In genomic region chr11:2268911-2269600, GRCh38 we compare ENCODE assay signal across 8 cellular contexts.
A peak's percentile ranks its signal among the peaks of the same experiment; 100 is the strongest.
DNase-seq lines count a peak whose midpoint lies in the region; ATAC-seq and TF ChIP-seq lines count a peak whose summit lies in the region.

No MANE protein-coding gene starts in this region.

- TF ChIP-seq CTCF in GM13976 (IDR thresholded peaks at IDR 0.05; ENCODE audit: borderline replicate concordance, control extremely low read depth, extremely low read depth, insufficient read depth, missing control alignments) (no peak), RWPE1 (conservative IDR thresholded peaks at IDR 0.05; ENCODE audit: low read depth) (no peak)

- POLR2A ChIA-PET in RWPE1 (lab: Yijun Ruan, JAX; ENCODE audit: low non-redundant PET), result no interaction called here

- peaks cover 40% of the 10 kb centered on the region for H3K4me1 Mint-ChIP-seq in activated naive CD8-positive, alpha-beta T cell treated with anti-CD3 and anti-CD28 coated beads, Interleukin-2, amount 50 U/mL, for 24 hours

- DNase-seq in GM13976 (ENCODE audit: low spot score) (peak; percentile 70), RWPE1 (ENCODE audit: low spot score) (peak; percentile 73), iPS-NIHi7 (ENCODE audit: extremely low spot score) (peak; percentile 77), COLO829 (ENCODE audit: low spot score) (no peak)
- peak; percentile 83 for DNase-seq in activated naive CD8-positive, alpha-beta T cell treated with anti-CD3 and anti-CD28 coated beads, Interleukin-2, amount 50 U/mL, for 24 hours
- peak; percentile 65 to 86 for DNase-seq in stimulated activated CD4-positive, alpha-beta T cell treated with anti-CD3 and anti-CD28 coated beads, Interleukin-15, amount 100 ng/mL, for 48 hours (ENCODE audit: low read depth in 2 of 2)

- H3K36me3 Mint-ChIP-seq in activated naive CD8-positive, alpha-beta T cell treated with anti-CD3 and anti-CD28 coated beads, Interleukin-2, amount 50 U/mL, for 24 hours (ENCODE audit: low read depth), result no peaks in the 10 kb centered on the region

- H3K27ac Mint-ChIP-seq in activated naive CD8-positive, alpha-beta T cell treated with anti-CD3 and anti-CD28 coated beads, Interleukin-2, amount 50 U/mL, for 24 hours, result no peak overlapping the region

- no peaks in the 10 kb centered on the region for H3K9me3 Mint-ChIP-seq in activated naive CD8-positive, alpha-beta T cell treated with anti-CD3 and anti-CD28 coated beads, Interleukin-2, amount 50 U/mL, for 24 hours

- CTCF ChIA-PET in RWPE1 (lab: Yijun Ruan, JAX), result interaction anchor here (0.6 to 1.4 kb wide), 8 partner anchors 8 to 717 kb away, joined by 3 to 7 read pairs (median 5); partner anchors contain the start of gene TSSC4

- ATAC-seq in activated naive CD8-positive, alpha-beta T cell treated with anti-CD3 and anti-CD28 coated beads, Interleukin-2, amount 50 U/mL, for 24 hours, result peak; percentile 76
- ATAC-seq in HG03175 (IDR thresholded peaks at IDR 0.05; ENCODE audit: unreplicated experiment), result no peak
- no peak for ATAC-seq in GM21367 (IDR thresholded peaks at IDR 0.05; ENCODE audit: unreplicated experiment)

- H3K27me3 Mint-ChIP-seq in activated naive CD8-positive, alpha-beta T cell treated with anti-CD3 and anti-CD28 coated beads, Interleukin-2, amount 50 U/mL, for 24 hours, result peaks cover 29% of the 10 kb centered on the region

- peak overlapping the region; percentile 89 for H3K27ac ChIP-seq in RWPE1

- in situ Hi-C loops in GM13976 (cut with MboI; ENCODE audit: low sequenced_read_pairs, unreplicated experiment), result no loop called here

- H3K4me3 Mint-ChIP-seq in activated naive CD8-positive, alpha-beta T cell treated with anti-CD3 and anti-CD28 coated beads, Interleukin-2, amount 50 U/mL, for 24 hours, result peak overlapping the region; percentile 60
